8 cellular contexts compared by ENCODE assay signal in genomic region chr3:137121704-137122314, GRCh38.
DNase-seq lines count a peak whose midpoint lies in the region; ATAC-seq and TF ChIP-seq lines count a peak whose summit lies in the region.

No MANE protein-coding gene starts in this region.

- DNase-seq in NCI-H2171 treated with DMSO at 0.1 percent for 48 hours (lab: John Stamatoyannopoulos, UW): peak; percentile 53
- no peak for DNase-seq in NCI-H2171 (lab: John Stamatoyannopoulos, UW)
- peak; percentile 6 for DNase-seq in LoVo (ENCODE audit: low spot score)
- DNase-seq in iPS DF 4.7 (ENCODE audit: extremely low read depth, low spot score): peak; percentile 66
- DNase-seq in cortex of kidney (lab: John Stamatoyannopoulos, UW): no peak
- no peak for DNase-seq in KG1 (lab: John Stamatoyannopoulos, UW)

- ATAC-seq in GM21390 (IDR thresholded peaks at IDR 0.05; ENCODE audit: unreplicated experiment): peak; percentile 71

- H3K27ac ChIP-seq in VCaP: no peak overlapping the region

- peak; percentile 85 for TF ChIP-seq CTCF in VCaP (conservative IDR thresholded peaks at IDR 0.05)

Comparison
In these comparisons a context has a peak if more than half of its experiments do, and no peak if none do; other contexts are left out.
1. DNase-seq: peak in NCI-H2171 treated with DMSO at 0.1 percent for 48 hours (single experiment), LoVo (single experiment) and iPS DF 4.7 (single experiment); none in NCI-H2171 (single experiment), cortex of kidney (single experiment) and KG1 (single experiment).